In the genomic region with DNA sequence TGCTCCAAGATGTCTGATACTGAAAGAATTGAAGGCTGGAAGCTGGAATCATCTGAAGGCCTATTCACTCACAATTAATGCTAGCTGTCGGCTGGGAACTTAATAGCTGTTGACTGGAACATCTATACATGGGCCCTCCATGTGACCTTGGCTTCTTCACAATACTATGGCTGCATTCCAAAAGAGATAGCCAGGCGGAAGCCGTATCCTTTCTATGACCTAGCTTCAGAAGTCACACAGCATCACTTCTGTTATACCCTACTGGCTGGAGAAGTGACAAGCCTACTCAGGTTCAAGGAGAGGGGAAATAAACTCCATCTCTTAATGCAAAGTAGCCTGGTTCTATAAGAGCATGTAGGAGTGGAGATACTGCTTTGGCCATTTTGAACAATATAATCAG, we compare ENCODE assay signal across 17 cellular contexts.
"Had no signal": no experiment of that assay in that cellular context is flagged by ENCODE, and none has a peak within 500 bp of the region (broad histone marks: within the 10 kb centered on the region; RNA-seq: fewer than 3 reads in every experiment).

No MANE protein-coding gene starts in this region.

- ATAC-seq: activated CD4-positive, CD25-positive, alpha-beta regulatory T cell treated with anti-CD3 and anti-CD28 coated beads, Interleukin-2, amount 50 U/mL, for 24 hours; activated T-cell treated with anti-CD3 and anti-CD28 coated beads, Interleukin-2, amount 50 U/mL, for 72 hours; stimulated activated naive CD8-positive, alpha-beta T cell treated with anti-CD3 and anti-CD28 coated beads, Interleukin-15, amount 100 ng/mL, for 72 hours; T-helper 17 cell had no signal

- H3K36me3 ChIP-seq: ascending aorta, colonic mucosa, ovary, thoracic aorta had no signal

- DNase-seq: activated CD4-positive, alpha-beta T cell treated with anti-CD3 and anti-CD28 coated beads, Interleukin-2, amount 50 U/mL, for 48 hours; activated T-cell treated with anti-CD3 and anti-CD28 coated beads, Interleukin-2, amount 50 U/mL, for 72 hours; colonic mucosa; effector CD8-positive, alpha-beta T cell; hypothalamus; mesendoderm; ovary; stimulated activated CD4-positive, alpha-beta T cell treated with anti-CD3 and anti-CD28 coated beads, Interleukin-15, amount 100 ng/mL, for 24 hours; stimulated activated CD4-positive, alpha-beta T cell treated with anti-CD3 and anti-CD28 coated beads, Interleukin-4, amount 100 ng/mL, for 24 hours; stimulated activated naive CD8-positive, alpha-beta T cell treated with anti-CD3 and anti-CD28 coated beads, Interleukin-15, amount 100 ng/mL, for 72 hours; T-helper 17 cell had no signal

- H3K27ac ChIP-seq: ascending aorta, colonic mucosa, ovary, thoracic aorta had no signal

- H3K27me3 ChIP-seq: ascending aorta, colonic mucosa, ovary had no signal

- H3K4me1 ChIP-seq: ascending aorta had no signal

- H3K4me3 Mint-ChIP-seq: activated T-cell treated with anti-CD3 and anti-CD28 coated beads, Interleukin-2, amount 50 U/mL, for 72 hours; neural crest cell; stimulated activated naive CD8-positive, alpha-beta T cell treated with anti-CD3 and anti-CD28 coated beads, Interleukin-15, amount 100 ng/mL, for 72 hours; T-helper 17 cell had no signal

- FAIRE-seq: TTC549, urothelium cell line had no signal

- H3K4me3 ChIP-seq: ascending aorta, colonic mucosa, ovary, thoracic aorta had no signal

- H3K9me3 Mint-ChIP-seq: activated T-cell treated with anti-CD3 and anti-CD28 coated beads, Interleukin-2, amount 50 U/mL, for 72 hours; stimulated activated naive CD8-positive, alpha-beta T cell treated with anti-CD3 and anti-CD28 coated beads, Interleukin-15, amount 100 ng/mL, for 72 hours had no signal

- H3K9me3 ChIP-seq: ascending aorta, colonic mucosa, ovary, thoracic aorta had no signal

- H3K4me1 Mint-ChIP-seq: stimulated activated naive CD8-positive, alpha-beta T cell treated with anti-CD3 and anti-CD28 coated beads, Interleukin-15, amount 100 ng/mL, for 72 hours; T-helper 17 cell had no signal

- H3K27ac Mint-ChIP-seq: activated T-cell treated with anti-CD3 and anti-CD28 coated beads, Interleukin-2, amount 50 U/mL, for 72 hours; stimulated activated naive CD8-positive, alpha-beta T cell treated with anti-CD3 and anti-CD28 coated beads, Interleukin-15, amount 100 ng/mL, for 72 hours; T-helper 17 cell had no signal
